ENCODE assay signal across 8 cellular contexts in the genomic region with DNA sequence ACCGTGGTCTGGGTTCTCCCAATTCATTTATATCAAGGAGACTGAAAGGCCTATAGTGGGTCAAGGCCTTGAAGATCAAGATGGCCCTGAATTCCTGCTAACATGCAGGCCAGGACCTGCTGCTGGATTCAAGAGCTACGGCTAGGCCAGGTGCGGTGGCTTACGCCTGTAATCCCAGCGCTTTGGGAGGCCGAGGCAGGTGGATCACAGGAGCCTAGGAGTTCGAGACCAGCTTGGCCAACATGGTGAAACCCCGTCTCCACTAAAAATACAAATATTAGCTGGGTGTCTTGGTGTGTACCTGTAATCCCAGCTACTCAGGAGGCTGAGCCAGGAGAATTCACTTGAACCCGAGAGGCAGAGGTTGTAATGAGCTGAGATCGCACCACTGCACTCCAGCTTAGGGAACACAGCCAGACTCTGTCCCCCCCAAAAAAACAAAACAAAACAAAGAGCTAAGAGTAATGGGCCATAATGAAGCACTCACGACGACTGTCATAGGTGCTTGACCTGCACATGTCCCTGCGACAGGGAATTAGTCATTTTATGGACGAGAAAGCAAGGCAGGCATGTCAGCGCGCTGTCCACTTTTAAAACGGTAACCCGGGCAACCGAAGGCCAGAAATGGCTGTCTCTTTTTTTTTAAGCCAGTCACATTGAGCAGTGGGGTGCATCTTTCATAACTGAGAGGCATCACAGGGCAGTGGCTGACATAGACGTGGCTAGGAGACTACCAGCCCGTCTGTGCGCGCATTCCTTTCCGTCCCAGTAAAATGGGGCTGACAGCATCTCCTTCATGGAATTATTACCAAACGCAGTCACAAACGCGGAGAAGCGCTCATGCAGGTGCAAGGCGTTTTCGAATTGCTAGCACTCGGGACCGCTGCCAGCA. TPM values are rescaled to one million over a fixed set of nuclear protein-coding genes. Genes with fewer than 3 reads are reported as not detected.
DNase-seq lines count a peak whose midpoint lies in the region; ATAC-seq and TF ChIP-seq lines count a peak whose summit lies in the region.

No MANE protein-coding gene starts in this region.

- no peak for TF ChIP-seq CTCF in Panc1 (IDR thresholded peaks at IDR 0.05)
- no peak for TF ChIP-seq CTCF in epithelial cell of proximal tubule (conservative IDR thresholded peaks at IDR 0.05; ENCODE audit: low read depth, low read length)

- H3K27me3 ChIP-seq in Panc1 (ENCODE audit: control insufficient read depth, insufficient read depth, low read length) (no peaks in the 10 kb centered on the region), trophoblast cell (ENCODE audit: insufficient read depth, low read length) (no peaks in the 10 kb centered on the region)

- H4K91ac ChIP-seq in trophoblast cell (ENCODE audit: low read depth, low read length), result peak overlapping the region; percentile 69

- peaks cover 20% of the 10 kb centered on the region for H3K36me3 ChIP-seq in Panc1 (ENCODE audit: control insufficient read depth, insufficient read depth, low read length)
- H3K36me3 ChIP-seq in trophoblast cell (ENCODE audit: control insufficient read depth in 1 of 2, insufficient read depth in 2 of 2, low read length in 2 of 2), result peaks cover 48 to 51% of the 10 kb centered on the region in 2 experiments

- no CpG with 5 or more reads among the region's 32 CpGs for WGBS in trophoblast cell (ENCODE audit: extremely low coverage, insufficient coverage, insufficient read length)

- peaks cover 29% of the 10 kb centered on the region for H3K4me1 ChIP-seq in Panc1 (ENCODE audit: control insufficient read depth, insufficient read depth, low read length)
- peaks cover 16 to 18% of the 10 kb centered on the region in 2 experiments for H3K4me1 ChIP-seq in trophoblast cell (ENCODE audit: control insufficient read depth in 1 of 2, insufficient read depth in 2 of 2, low read length in 2 of 2)

- H3K4me3 ChIP-seq in Panc1 (ENCODE audit: low read depth in 2 of 2, low read length in 2 of 2) (peak overlapping the region; percentile 51 to 77), epithelial cell of proximal tubule (ENCODE audit: low read depth, low read length) (peak overlapping the region; percentile 61), trophoblast cell (ENCODE audit: low read depth, low read length) (peak overlapping the region; percentile 65)

- DNase-seq in T-helper 1 cell, result no peak
- no peak for DNase-seq in Panc1 (ENCODE audit: low read depth, low spot score)
- no peak for DNase-seq in epithelial cell of proximal tubule (ENCODE audit: low read depth)
- no peak for DNase-seq in trophoblast cell
- DNase-seq in GDM1 (lab: John Stamatoyannopoulos, UW), result no peak
- no peak for DNase-seq in iPS-NIHi7 (ENCODE audit: extremely low spot score)
- no peak for DNase-seq in NAMALWA (ENCODE audit: low spot score)

- H3K79me2 ChIP-seq in trophoblast cell (ENCODE audit: control insufficient read depth, insufficient read depth, low read length, poor library complexity), result peaks cover 18% of the 10 kb centered on the region

- H3K9me3 ChIP-seq in Panc1 (ENCODE audit: control insufficient read depth, insufficient read depth, low read depth, low read length) (no peaks in the 10 kb centered on the region), trophoblast cell (ENCODE audit: insufficient read depth, low read depth, low read length) (no peaks in the 10 kb centered on the region)

- H2BK12ac ChIP-seq in trophoblast cell (ENCODE audit: low read length), result no peak overlapping the region

- H3K4ac ChIP-seq in trophoblast cell (ENCODE audit: low read depth, low read length), result no peak overlapping the region

- intact Hi-C loops in Panc1 (cut with micrococcal nuclease; ENCODE audit: unreplicated experiment), result no loop called here

- peak overlapping the region; percentile 76 for H3K4me3 Mint-ChIP-seq in T-helper 1 cell treated with Interleukin-12 subunit alpha and Interleukin-12 subunit beta and Interleukin-4 antibody, amounts not matched to agents 30 μg/mL and 1 μg/mL, for 36 hours

- H2AK5ac ChIP-seq in trophoblast cell (ENCODE audit: low read length), result no peak overlapping the region

- H3K27ac ChIP-seq in Panc1 (ENCODE audit: low read length) (peak overlapping the region; percentile 95), trophoblast cell (ENCODE audit: low read depth, low read length) (peak overlapping the region; percentile 48)

- peak overlapping the region; percentile 13 for H2AFZ ChIP-seq in trophoblast cell (ENCODE audit: insufficient read depth, low read length, poor library complexity)

- no peak overlapping the region for H2BK120ac ChIP-seq in trophoblast cell (ENCODE audit: insufficient read depth, low read length, poor library complexity)

- peaks cover 22% of the 10 kb centered on the region for H3K79me1 ChIP-seq in trophoblast cell (ENCODE audit: low read length)

- no peak overlapping the region for H3K18ac ChIP-seq in trophoblast cell (ENCODE audit: low read length)

- H3K23ac ChIP-seq in trophoblast cell (ENCODE audit: low read length), result no peak overlapping the region

- CTCF ChIA-PET in Panc1 (lab: Charles Lee), result no interaction called here

- in situ Hi-C loops in Panc1 (cut with HindIII; ENCODE audit: low pct_unique_long_range_greater_than_20kb, low sequenced_read_pairs), result no loop called here

- H3K27me3 Mint-ChIP-seq in T-helper 1 cell treated with Interleukin-12 subunit alpha and Interleukin-12 subunit beta and Interleukin-4 antibody, amounts not matched to agents 30 μg/mL and 1 μg/mL, for 36 hours (ENCODE audit: low read depth), result no peaks in the 10 kb centered on the region

- no peak overlapping the region for H2BK5ac ChIP-seq in trophoblast cell (ENCODE audit: low read depth, low read length, poor library complexity)

- peak overlapping the region; percentile 78 for H3K4me2 ChIP-seq in trophoblast cell (ENCODE audit: low read length)

- H4K12ac ChIP-seq in trophoblast cell (ENCODE audit: low read depth, low read length), result peak overlapping the region; percentile 6

- peak overlapping the region; percentile 84 for H3K27ac Mint-ChIP-seq in T-helper 1 cell treated with Interleukin-12 subunit alpha and Interleukin-12 subunit beta and Interleukin-4 antibody, amounts not matched to agents 30 μg/mL and 1 μg/mL, for 36 hours

- no peaks in the 10 kb centered on the region for H3K9me3 Mint-ChIP-seq in T-helper 1 cell treated with Interleukin-12 subunit alpha and Interleukin-12 subunit beta and Interleukin-4 antibody, amounts not matched to agents 30 μg/mL and 1 μg/mL, for 36 hours

- H3K14ac ChIP-seq in trophoblast cell (ENCODE audit: low read length), result peak overlapping the region; percentile 16

- POLR2A ChIA-PET in Panc1 (lab: Charles Lee), result interaction anchor here (0.5 to 0.7 kb wide), 2 partner anchors 42 to 388 kb away, joined by 3 to 14 read pairs; partner anchors contain the start of gene SRCAP

- peak; percentile 0; the same call in 1 of the 2 replicates for ATAC-seq in Panc1

- H3K4me1 Mint-ChIP-seq in T-helper 1 cell treated with Interleukin-12 subunit alpha and Interleukin-12 subunit beta and Interleukin-4 antibody, amounts not matched to agents 30 μg/mL and 1 μg/mL, for 36 hours (ENCODE audit: low read depth), result peaks cover 41% of the 10 kb centered on the region

- peak overlapping the region; percentile 18 for H3K9ac ChIP-seq in trophoblast cell (ENCODE audit: low read length)

- H3K36me3 Mint-ChIP-seq in T-helper 1 cell treated with Interleukin-12 subunit alpha and Interleukin-12 subunit beta and Interleukin-4 antibody, amounts not matched to agents 30 μg/mL and 1 μg/mL, for 36 hours (ENCODE audit: low read depth), result peaks cover 45% of the 10 kb centered on the region

- TSS peak; percentile 82 for BruUV-seq in Panc1 (replicated peaks; lab: Mats Ljungman, UMichigan)

- peak overlapping the region; percentile 55 for H4K8ac ChIP-seq in trophoblast cell (ENCODE audit: low read depth, low read length)

RNA-seq across cellular contexts. Expression of gene FBRS, which starts 1.0 kb away (rescaled TPM):
- total RNA-seq in Panc1 (2021; ENCODE audit: unreplicated experiment) (103 TPM), epithelial cell of proximal tubule (20.8 and 46.9 TPM in 2 replicates)
- 102 TPM for polyA plus RNA-seq in Panc1 (2012; ENCODE audit: insufficient read length)
- polyA plus RNA-seq in trophoblast cell (2013), result 128 and 134 TPM in 2 replicates

RNA-seq across cellular contexts. Expression of gene PRR14, which starts 6.5 kb away (rescaled TPM):
- 77.6 TPM for total RNA-seq in Panc1 (2021; ENCODE audit: unreplicated experiment)
- polyA plus RNA-seq in Panc1 (2012; ENCODE audit: insufficient read length), result 44.2 TPM
- total RNA-seq in epithelial cell of proximal tubule, result 18.1 and 23.8 TPM in 2 replicates
- 32.0 and 33.1 TPM in 2 replicates for polyA plus RNA-seq in trophoblast cell (2013)

RNA-seq across cellular contexts. Expression of gene SRCAP, which starts 41.8 kb away (rescaled TPM):
- 73.6 TPM for total RNA-seq in Panc1 (2021; ENCODE audit: unreplicated experiment)
- 38.0 TPM for polyA plus RNA-seq in Panc1 (2012; ENCODE audit: insufficient read length)
- 10.8 and 11.8 TPM in 2 replicates for total RNA-seq in epithelial cell of proximal tubule
- 38.1 and 40.5 TPM in 2 replicates for polyA plus RNA-seq in trophoblast cell (2013)

RNA-seq across cellular contexts. Expression of gene ZNF689, which starts 47.0 kb away (rescaled TPM):
- 16.5 TPM for total RNA-seq in Panc1 (2021; ENCODE audit: unreplicated experiment)
- 8.9 TPM for polyA plus RNA-seq in Panc1 (2012; ENCODE audit: insufficient read length)
- total RNA-seq in epithelial cell of proximal tubule, result 7.7 and 9.6 TPM in 2 replicates
- 5.8 and 5.9 TPM in 2 replicates for polyA plus RNA-seq in trophoblast cell (2013)
